ENCODE assay signal across 1 cellular context in genomic region chr1:20666804-20667203, GRCh38.
TF ChIP-seq lines count a peak whose summit lies in the region.

No MANE protein-coding gene starts in this region.

TF ChIP-seq in GM12878, 131 proteins besides CTCF, POLR2A, EP300 and RAD21:
- peak; percentile 60 for TF ChIP-seq USF1 (IDR thresholded peaks at IDR 0.05; ENCODE audit: borderline replicate concordance, extremely low read length, insufficient read depth, low read depth, low read length)
- TF ChIP-seq ZNF622 (IDR thresholded peaks at IDR 0.05), result no peak
- no peak for TF ChIP-seq CBX3 (IDR thresholded peaks at IDR 0.05; ENCODE audit: borderline replicate concordance, low read depth)
- no peak for TF ChIP-seq RB1 (IDR thresholded peaks at IDR 0.05; ENCODE audit: borderline replicate concordance)
- TF ChIP-seq TARDBP (IDR thresholded peaks at IDR 0.05; ENCODE audit: borderline replicate concordance), result no peak
- no peak for TF ChIP-seq RUNX3 (IDR thresholded peaks at IDR 0.05; ENCODE audit: low read length)
- no peak for TF ChIP-seq SMC3 (IDR thresholded peaks at IDR 0.05; ENCODE audit: borderline replicate concordance, low read length)
- TF ChIP-seq IKZF2 (IDR thresholded peaks at IDR 0.05), result no peak
- TF ChIP-seq SIN3A (IDR thresholded peaks at IDR 0.05; ENCODE audit: low read depth, low read length), result no peak
- TF ChIP-seq LARP7 (IDR thresholded peaks at IDR 0.05), result no peak
- no peak for TF ChIP-seq ZBED1 (IDR thresholded peaks at IDR 0.05; ENCODE audit: borderline replicate concordance)
- TF ChIP-seq HSF1 (IDR thresholded peaks at IDR 0.05; ENCODE audit: low read depth, low read length), result no peak
- TF ChIP-seq TCF12 (IDR thresholded peaks at IDR 0.05; ENCODE audit: low read depth, low read length), result no peak
- TF ChIP-seq SMARCA5 (IDR thresholded peaks at IDR 0.05), result no peak
- peak; percentile 71 for TF ChIP-seq RAD51 (IDR thresholded peaks at IDR 0.05)
- TF ChIP-seq KAT2A (conservative IDR thresholded peaks at IDR 0.05; ENCODE audit: control insufficient read depth, low read depth, low read length), result no peak
- no peak for TF ChIP-seq ZNF592 (IDR thresholded peaks at IDR 0.05)
- peak; percentile 16; the same call in 1 of the 2 replicates for TF ChIP-seq ATF3 (IDR thresholded peaks at IDR 0.05; ENCODE audit: borderline replicate concordance, extremely low read depth, low read depth, low read length)
- TF ChIP-seq USF2 (IDR thresholded peaks at IDR 0.05; ENCODE audit: borderline replicate concordance, low read depth, low read length), result peak; percentile 50
- no peak for TF ChIP-seq BCLAF1 (IDR thresholded peaks at IDR 0.05)
